ENCODE assay signal across 27 cellular contexts in genomic region chr10:77606751-77607150, GRCh38. TPM values are rescaled to one million over a fixed set of nuclear protein-coding genes. Genes with fewer than 3 reads are reported as not detected.
A peak's percentile ranks its signal among the peaks of the same experiment; 100 is the strongest.
DNase-seq lines count a peak whose midpoint lies in the region; ATAC-seq and TF ChIP-seq lines count a peak whose summit lies in the region.
"Had no signal": no experiment of that assay in that cellular context is flagged by ENCODE, and none has a peak within 500 bp of the region (broad histone marks: within the 10 kb centered on the region; RNA-seq: fewer than 3 reads in every experiment).

No MANE protein-coding gene starts in this region.

- no peak overlapping the region for H2AK5ac ChIP-seq in mesendoderm (ENCODE audit: low read length)

- no peak overlapping the region for H2BK120ac ChIP-seq in mesendoderm (ENCODE audit: low read depth, low read length)

- intact Hi-C loops in heart left ventricle (cut with DNase I), result no loop called here

- no peak overlapping the region for H3K23ac ChIP-seq in mesendoderm (ENCODE audit: low read length)

- no peak overlapping the region for H3K4ac ChIP-seq in mesendoderm (ENCODE audit: low read depth, low read length)

- no peak for TF ChIP-seq POLR2A in heart left ventricle (IDR thresholded peaks at IDR 0.05)

- no peak overlapping the region for H4K5ac ChIP-seq in mesendoderm (ENCODE audit: low read length)

- H3K79me2 ChIP-seq in Loucy (ENCODE audit: insufficient read depth, low read length) (no peaks in the 10 kb centered on the region), mesendoderm (ENCODE audit: control insufficient read depth, insufficient read depth, low read length) (no peaks in the 10 kb centered on the region), hepatocyte (peaks cover 14% of the 10 kb centered on the region)

- H3K56ac ChIP-seq in mesendoderm (ENCODE audit: low read length), result no peak overlapping the region

- no peak overlapping the region for H4K8ac ChIP-seq in mesendoderm (ENCODE audit: low read depth, low read length)

- H3K4me3 ChIP-seq in Loucy (ENCODE audit: low read length, poor library complexity, severe bottlenecking), result no peak overlapping the region
- H3K4me3 ChIP-seq in mesendoderm (ENCODE audit: low read length), result no peak overlapping the region
- no peak overlapping the region for H3K4me3 ChIP-seq in hepatocyte
- H3K4me3 ChIP-seq in heart left ventricle, result no peak overlapping the region
- H3K4me3 ChIP-seq: dorsolateral prefrontal cortex, gastrocnemius medialis, thyroid gland had no signal

- H3K9me3 Mint-ChIP-seq in chondrocyte (ENCODE audit: low read depth), result no peaks in the 10 kb centered on the region
- no peaks in the 10 kb centered on the region for H3K9me3 Mint-ChIP-seq in activated CD4-positive, alpha-beta T cell treated with anti-CD3 and anti-CD28 coated beads, Interleukin-2, amount 10 ng/mL, durations not matched to agents 7 days and 5 days
- H3K9me3 Mint-ChIP-seq: activated naive CD4-positive, alpha-beta T cell treated with anti-CD3 and anti-CD28 coated beads, Interleukin-2, amount 50 U/mL, for 24 hours; IgD-negative memory B cell had no signal

- H3K18ac ChIP-seq in mesendoderm (ENCODE audit: low read length), result no peak overlapping the region

- H2BK5ac ChIP-seq in mesendoderm (ENCODE audit: low read length), result no peak overlapping the region

- H2AFZ ChIP-seq in Loucy (ENCODE audit: low read length), result no peak overlapping the region
- H2AFZ ChIP-seq in hepatocyte, result no peak overlapping the region

- no peaks in the 10 kb centered on the region for H3F3A ChIP-seq in Loucy (ENCODE audit: low read depth)

- H3K4me1 Mint-ChIP-seq in chondrocyte (ENCODE audit: low read depth), result peaks cover 63% of the 10 kb centered on the region
- H3K4me1 Mint-ChIP-seq in activated CD4-positive, alpha-beta T cell treated with anti-CD3 and anti-CD28 coated beads, Interleukin-2, amount 10 ng/mL, durations not matched to agents 7 days and 5 days, result peaks cover 16% of the 10 kb centered on the region

- CTCF ChIA-PET in activated CD4-positive, alpha-beta T cell treated with anti-CD3 and anti-CD28 coated beads, Interleukin-2, amount 10 ng/mL, durations not matched to agents 7 days and 5 days (lab: Charles Lee), result no interaction called here

- no peak overlapping the region for H2BK15ac ChIP-seq in mesendoderm (replicated peaks; ENCODE audit: low read depth)

- H3K9me3 ChIP-seq in Loucy (ENCODE audit: insufficient read depth, low read depth, low read length), result no peaks in the 10 kb centered on the region
- no peaks in the 10 kb centered on the region for H3K9me3 ChIP-seq in hepatocyte (ENCODE audit: low read depth)
- H3K9me3 ChIP-seq in heart left ventricle, result no peaks in the 10 kb centered on the region
- H3K9me3 ChIP-seq: gastrocnemius medialis, thyroid gland had no signal

- POLR2A ChIA-PET in activated CD4-positive, alpha-beta T cell treated with anti-CD3 and anti-CD28 coated beads, Interleukin-2, amount 10 ng/mL, durations not matched to agents 7 days and 5 days (lab: Charles Lee), result no interaction called here

- H3K27ac Mint-ChIP-seq in chondrocyte (ENCODE audit: unreplicated experiment), result no peak overlapping the region
- no peak overlapping the region for H3K27ac Mint-ChIP-seq in activated CD4-positive, alpha-beta T cell treated with anti-CD3 and anti-CD28 coated beads, Interleukin-2, amount 10 ng/mL, durations not matched to agents 7 days and 5 days
- H3K27ac Mint-ChIP-seq: activated CD4-positive, alpha-beta T cell treated with anti-CD3 and anti-CD28 coated beads for 36 hours; activated naive CD4-positive, alpha-beta T cell treated with anti-CD3 and anti-CD28 coated beads, Interleukin-2, amount 50 U/mL, for 24 hours had no signal

- H3K27me3 ChIP-seq in Loucy (ENCODE audit: insufficient read depth, low read length, poor library complexity, severe bottlenecking), result no peaks in the 10 kb centered on the region
- H3K27me3 ChIP-seq in mesendoderm (ENCODE audit: insufficient read depth, low read length, poor library complexity), result no peaks in the 10 kb centered on the region
- no peaks in the 10 kb centered on the region for H3K27me3 ChIP-seq in hepatocyte
- peaks cover 0 to 13% (median 0%) of the 10 kb centered on the region in 9 donors for H3K27me3 ChIP-seq in heart left ventricle
- H3K27me3 ChIP-seq: dorsolateral prefrontal cortex, gastrocnemius medialis, thyroid gland had no signal

- no peaks in the 10 kb centered on the region for H3K79me1 ChIP-seq in mesendoderm (ENCODE audit: low read length)

- H3K4me2 ChIP-seq in Loucy (ENCODE audit: low read depth, low read length, poor library complexity, severe bottlenecking) (no peak overlapping the region), mesendoderm (ENCODE audit: low read length) (no peak overlapping the region), hepatocyte (no peak overlapping the region)

- H3K9ac ChIP-seq in Loucy (ENCODE audit: low read depth, low read length, poor library complexity, severe bottlenecking) (no peak overlapping the region), mesendoderm (ENCODE audit: low read length) (no peak overlapping the region)

- no peaks in the 10 kb centered on the region for H3K27me3 Mint-ChIP-seq in chondrocyte (ENCODE audit: low read depth)
- H3K27me3 Mint-ChIP-seq in activated CD4-positive, alpha-beta T cell treated with anti-CD3 and anti-CD28 coated beads, Interleukin-2, amount 10 ng/mL, durations not matched to agents 7 days and 5 days, result peaks cover 2% of the 10 kb centered on the region

- H3K27ac ChIP-seq in mesendoderm (ENCODE audit: low read depth, low read length) (no peak overlapping the region), hepatocyte (no peak overlapping the region), heart left ventricle (no peak overlapping the region)
- H3K27ac ChIP-seq: dorsolateral prefrontal cortex, gastrocnemius medialis, thyroid gland had no signal

- H3K36me3 ChIP-seq in Loucy (ENCODE audit: insufficient read depth, low read length) (no peaks in the 10 kb centered on the region), mesendoderm (ENCODE audit: control insufficient read depth, insufficient read depth, low read length) (no peaks in the 10 kb centered on the region), hepatocyte (replicated peaks; ENCODE audit: insufficient read depth, low read depth) (no peaks in the 10 kb centered on the region), heart left ventricle (no peaks in the 10 kb centered on the region)
- H3K36me3 ChIP-seq: gastrocnemius medialis, thyroid gland had no signal

- no peaks in the 10 kb centered on the region for H3K9me2 ChIP-seq in Loucy (replicated peaks; ENCODE audit: low read depth, low read length)
- no peaks in the 10 kb centered on the region for H3K9me2 ChIP-seq in hepatocyte (replicated peaks; ENCODE audit: insufficient read depth)

- H3K4me1 ChIP-seq in Loucy (ENCODE audit: insufficient read depth, low read length, poor library complexity, severe bottlenecking) (peaks cover 25% of the 10 kb centered on the region), mesendoderm (ENCODE audit: control insufficient read depth, low read depth, low read length) (no peaks in the 10 kb centered on the region), hepatocyte (ENCODE audit: insufficient read depth) (peaks cover 32% of the 10 kb centered on the region), heart left ventricle (peaks cover 0 to 21% (median 0%) of the 10 kb centered on the region in 12 donors)
- H3K4me1 ChIP-seq: thyroid gland had no signal

- peak; percentile 14; the same call in 1 of the 2 replicates for TF ChIP-seq CTCF in Loucy (conservative IDR thresholded peaks at IDR 0.05; ENCODE audit: low read length)
- TF ChIP-seq CTCF in chondrocyte (IDR thresholded peaks at IDR 0.05), result peak; percentile 10
- no peak for TF ChIP-seq CTCF in hepatocyte (IDR thresholded peaks at IDR 0.05; ENCODE audit: poor library complexity)
- no peak for TF ChIP-seq CTCF in heart left ventricle (IDR thresholded peaks at IDR 0.05)

- no peak overlapping the region for H3K4me3 Mint-ChIP-seq in chondrocyte (ENCODE audit: unreplicated experiment)
- no peak overlapping the region for H3K4me3 Mint-ChIP-seq in activated CD4-positive, alpha-beta T cell treated with anti-CD3 and anti-CD28 coated beads, Interleukin-2, amount 10 ng/mL, durations not matched to agents 7 days and 5 days
- H3K4me3 Mint-ChIP-seq: activated CD4-positive, alpha-beta T cell treated with anti-CD3 and anti-CD28 coated beads for 36 hours; activated naive CD4-positive, alpha-beta T cell treated with anti-CD3 and anti-CD28 coated beads, Interleukin-2, amount 50 U/mL, for 24 hours had no signal

- DNase-seq in ELF-1 (ENCODE audit: low read depth, low spot score), result peak; percentile 74
- no peak for DNase-seq in chondrocyte (ENCODE audit: low spot score)
- peak; percentile 18 for DNase-seq in mesendoderm
- DNase-seq in NCI-H748 (lab: John Stamatoyannopoulos, UW; ENCODE audit: unreplicated experiment), result no peak
- no peak for DNase-seq in activated CD4-positive, alpha-beta T cell treated with anti-CD3 and anti-CD28 coated beads, Interleukin-2, amount 10 ng/mL, durations not matched to agents 7 days and 5 days
- no peak for DNase-seq in hepatocyte (ENCODE audit: low spot score)
- no peak for DNase-seq in heart left ventricle
- DNase-seq: activated CD4-positive, alpha-beta T cell treated with anti-CD3 and anti-CD28 coated beads for 36 hours; anterior cingulate cortex; central memory CD4-positive, alpha-beta T cell; COR-L47; dorsolateral prefrontal cortex; erythroblast; gastrocnemius medialis; kidney glomerular epithelial cell; NCI-H1694; NCI-H526 treated with DMSO at 0.1 percent for 48 hours; occipital lobe; retina; SIG-M5; stimulated activated CD4-positive, alpha-beta T cell treated with anti-CD3 and anti-CD28 coated beads, Interleukin-4, amount 100 ng/mL, for 24 hours; stimulated activated naive CD4-positive, alpha-beta T cell treated with Interleukin-2 at 50 U/mL for 16 hours; T-helper 1 cell; thyroid gland had no signal

- no peaks in the 10 kb centered on the region for H3K36me3 Mint-ChIP-seq in chondrocyte (ENCODE audit: low read depth)
- no peaks in the 10 kb centered on the region for H3K36me3 Mint-ChIP-seq in activated CD4-positive, alpha-beta T cell treated with anti-CD3 and anti-CD28 coated beads, Interleukin-2, amount 10 ng/mL, durations not matched to agents 7 days and 5 days (ENCODE audit: low read depth)
- H3K36me3 Mint-ChIP-seq: activated naive CD4-positive, alpha-beta T cell treated with anti-CD3 and anti-CD28 coated beads, Interleukin-2, amount 50 U/mL, for 24 hours; IgD-negative memory B cell had no signal

- ATAC-seq in heart left ventricle, result no peak
- ATAC-seq: activated CD4-positive, alpha-beta T cell treated with anti-CD3 and anti-CD28 coated beads for 36 hours; gastrocnemius medialis had no signal

- WGBS in mesendoderm (ENCODE audit: extremely low coverage, insufficient coverage, low lambda C conversion rate), result no CpG with 5 or more reads among the region's 2 CpGs
- WGBS in hepatocyte (ENCODE audit: low lambda C conversion rate, missing lambda C conversion rate), result 74% methylated on average over 2 of the region's 2 CpGs
- 67 to 85% (median 72%) methylated on average over 2 of the region's 2 CpGs for WGBS in heart left ventricle, 4 donors

- H4K20me1 ChIP-seq in Loucy (ENCODE audit: insufficient read depth, low read length, poor library complexity, severe bottlenecking), result no peaks in the 10 kb centered on the region
- no peaks in the 10 kb centered on the region for H4K20me1 ChIP-seq in hepatocyte (ENCODE audit: insufficient read depth, poor library complexity, severe bottlenecking)

RNA-seq across cellular contexts. Expression of gene KCNMA1, which starts 30.9 kb away (rescaled TPM):
- total RNA-seq in chondrocyte (76.1 to 87.6 TPM (median 86.7 TPM) in 3 replicates), hepatocyte (26.0 and 42.6 TPM in 2 replicates), heart left ventricle (1 to 10 TPM in 7 of 9 donors, under 1 TPM in 2; 0.63 to 8.7 (median 2.3) TPM)
- polyA plus RNA-seq in mesendoderm (2013, experiment 1 of 2), result 1.4 TPM
- polyA plus RNA-seq in mesendoderm (2013, experiment 2 of 2), result 1.9 TPM
- total RNA-seq in activated CD4-positive, alpha-beta T cell treated with anti-CD3 and anti-CD28 coated beads, Interleukin-2, amount 10 ng/mL, durations not matched to agents 7 days and 5 days, result not detected
- polyA plus RNA-seq in hepatocyte (69.1 and 73.3 TPM in 2 replicates), heart left ventricle (under 1 TPM; 0.39 to 0.53 TPM)

Comparison
In these comparisons a context has a peak if more than half of its experiments do, and no peak if none do; other contexts are left out.
1. DNase-seq: peak in ELF-1 (single experiment) and mesendoderm (single experiment); none in chondrocyte (single experiment), NCI-H748 (single experiment), activated CD4-positive, alpha-beta T cell treated with anti-CD3 and anti-CD28 coated beads, Interleukin-2, amount 10 ng/mL, durations not matched to agents 7 days and 5 days (single experiment), hepatocyte (single experiment) and heart left ventricle (0 of 5).
2. CTCF ChIP-seq: peak in Loucy (single experiment) and chondrocyte (single experiment); none in hepatocyte (single experiment) and heart left ventricle (0 of 12).